In genomic region chr6:149008741-149009140, GRCh38 we compare ENCODE assay signal across 32 cellular contexts.
"Had no signal": no experiment of that assay in that cellular context is flagged by ENCODE, and none has a peak within 500 bp of the region (broad histone marks: within the 10 kb centered on the region; RNA-seq: fewer than 3 reads in every experiment).

No MANE protein-coding gene starts in this region.

- ATAC-seq: activated CD8-positive, alpha-beta T cell treated with anti-CD3 and anti-CD28 coated beads for 36 hours; activated naive CD4-positive, alpha-beta T cell treated with anti-CD3 and anti-CD28 coated beads, Interleukin-2, amount 50 U/mL, for 72 hours; activated T-helper 17 cell treated with anti-CD3 and anti-CD28 coated beads, Interleukin-2, amount 50 U/mL, for 72 hours; T-cell had no signal

- H3K27ac ChIP-seq: ascending aorta, cardiac muscle cell, VCaP had no signal

- H3K9me3 ChIP-seq: ascending aorta had no signal

- H3K4me3 ChIP-seq: ascending aorta, cardiac muscle cell had no signal

- FAIRE-seq: bronchial epithelial cell, TTC549 had no signal

- DNase-seq: activated B cell treated with CpG ODN at 0.5 μM for 24 hours; activated CD4-positive, alpha-beta memory T cell treated with anti-CD3 and anti-CD28 coated beads for 36 hours; activated CD4-positive, alpha-beta T cell treated with anti-CD3 and anti-CD28 coated beads for 4 hours; activated CD4-positive, alpha-beta T cell treated with anti-CD3 and anti-CD28 coated beads, Interleukin-2, amount 10 ng/mL, durations not matched to agents 24 days and 14 days; activated CD4-positive, alpha-beta T cell treated with anti-CD3 and anti-CD28 coated beads, Interleukin-2, amount 50 U/mL, for 1 hour; activated CD4-positive, alpha-beta T cell treated with anti-CD3 and anti-CD28 coated beads, Interleukin-2, amount 50 U/mL, for 4 hours; activated CD4-positive, CD25-positive, alpha-beta regulatory T cell treated with anti-CD3 and anti-CD28 coated beads, Interleukin-2, amount 50 U/mL, for 72 hours; activated CD8-positive, alpha-beta memory T cell treated with anti-CD3 and anti-CD28 coated beads, Interleukin-2, amount 50 U/mL, for 4 hours; activated CD8-positive, alpha-beta T cell treated with anti-CD3 and anti-CD28 coated beads for 36 hours; activated effector memory CD4-positive, alpha-beta T cell treated with anti-CD3 and anti-CD28 coated beads, Interleukin-2, amount 50 U/mL, for 16 hours; activated gamma-delta T cell treated with Interleukin-2 at 50 U/mL for 16 hours; activated naive CD4-positive, alpha-beta T cell; activated naive CD4-positive, alpha-beta T cell treated with anti-CD3 and anti-CD28 coated beads for 36 hours; activated naive CD4-positive, alpha-beta T cell treated with anti-CD3 and anti-CD28 coated beads, Interleukin-2, amount 50 U/mL, for 16 hours; activated naive CD8-positive, alpha-beta T cell treated with anti-CD3 and anti-CD28 coated beads for 36 hours; activated T-cell treated with anti-CD3 and anti-CD28 coated beads for 4 hours; activated T-cell treated with anti-CD3 and anti-CD28 coated beads, Interleukin-2, amount 50 U/mL, for 1 hour; activated T-cell treated with anti-CD3 and anti-CD28 coated beads, Interleukin-2, amount 50 U/mL, for 48 hours; amygdala; anterior cingulate cortex; caudate nucleus; cerebellar nuclear complex; T-cell; T-helper 2 cell; T-helper 9 cell had no signal

- H3K4me1 ChIP-seq: ascending aorta had no signal

- H3K27me3 ChIP-seq: ascending aorta, cardiac muscle cell had no signal

- H3K36me3 ChIP-seq: cardiac muscle cell had no signal
